Comparison of ENCODE assay signal across 1 cellular context in the genomic region with DNA sequence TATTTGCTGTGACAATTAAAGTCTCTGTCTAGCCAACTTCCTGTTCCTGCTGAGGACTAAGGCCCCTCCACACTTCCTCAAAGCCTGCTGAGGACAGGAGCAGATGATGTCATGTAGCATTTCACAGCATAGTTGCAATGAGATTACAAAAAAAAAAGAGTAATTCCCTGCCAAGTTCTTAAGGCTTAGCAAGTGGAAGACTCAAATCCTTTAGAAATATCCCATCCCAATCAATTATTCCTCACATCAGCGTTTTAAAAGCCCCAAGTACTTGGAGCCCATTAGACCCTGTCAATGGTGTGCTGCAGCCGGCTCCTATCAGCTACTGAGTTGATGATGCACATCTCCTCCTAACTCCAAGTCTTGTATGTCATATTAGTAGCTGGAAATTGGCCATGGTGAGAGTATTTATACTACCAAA.
TF ChIP-seq lines count a peak whose summit lies in the region.

No MANE protein-coding gene starts in this region.

TF ChIP-seq in K562, 482 proteins besides CTCF, POLR2A, EP300 and RAD21 (continued from another document):
- TF ChIP-seq, protein P1, sequence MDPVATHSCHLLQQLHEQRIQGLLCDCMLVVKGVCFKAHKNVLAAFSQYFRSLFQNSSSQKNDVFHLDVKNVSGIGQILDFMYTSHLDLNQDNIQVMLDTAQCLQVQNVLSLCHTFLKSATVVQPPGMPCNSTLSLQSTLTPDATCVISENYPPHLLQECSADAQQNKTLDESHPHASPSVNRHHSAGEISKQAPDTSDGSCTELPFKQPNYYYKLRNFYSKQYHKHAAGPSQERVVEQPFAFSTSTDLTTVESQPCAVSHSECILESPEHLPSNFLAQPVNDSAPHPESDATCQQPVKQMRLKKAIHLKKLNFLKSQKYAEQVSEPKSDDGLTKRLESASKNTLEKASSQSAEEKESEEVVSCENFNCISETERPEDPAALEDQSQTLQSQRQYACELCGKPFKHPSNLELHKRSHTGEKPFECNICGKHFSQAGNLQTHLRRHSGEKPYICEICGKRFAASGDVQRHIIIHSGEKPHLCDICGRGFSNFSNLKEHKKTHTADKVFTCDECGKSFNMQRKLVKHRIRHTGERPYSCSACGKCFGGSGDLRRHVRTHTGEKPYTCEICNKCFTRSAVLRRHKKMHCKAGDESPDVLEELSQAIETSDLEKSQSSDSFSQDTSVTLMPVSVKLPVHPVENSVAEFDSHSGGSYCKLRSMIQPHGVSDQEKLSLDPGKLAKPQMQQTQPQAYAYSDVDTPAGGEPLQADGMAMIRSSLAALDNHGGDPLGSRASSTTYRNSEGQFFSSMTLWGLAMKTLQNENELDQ (CRISPR knock-in tag; IDR thresholded peaks at IDR 0.05; ENCODE audit: borderline replicate concordance) = no peak
- no peak for TF ChIP-seq POLR2G (IDR thresholded peaks at IDR 0.05; ENCODE audit: low read depth, low read length)
- TF ChIP-seq MCM5 (IDR thresholded peaks at IDR 0.05; ENCODE audit: low read depth) = no peak
- TF ChIP-seq ZNF224 (CRISPR knock-in tag; IDR thresholded peaks at IDR 0.05) = no peak
- no peak for TF ChIP-seq CC2D1A (IDR thresholded peaks at IDR 0.05)
- TF ChIP-seq, protein P2, sequence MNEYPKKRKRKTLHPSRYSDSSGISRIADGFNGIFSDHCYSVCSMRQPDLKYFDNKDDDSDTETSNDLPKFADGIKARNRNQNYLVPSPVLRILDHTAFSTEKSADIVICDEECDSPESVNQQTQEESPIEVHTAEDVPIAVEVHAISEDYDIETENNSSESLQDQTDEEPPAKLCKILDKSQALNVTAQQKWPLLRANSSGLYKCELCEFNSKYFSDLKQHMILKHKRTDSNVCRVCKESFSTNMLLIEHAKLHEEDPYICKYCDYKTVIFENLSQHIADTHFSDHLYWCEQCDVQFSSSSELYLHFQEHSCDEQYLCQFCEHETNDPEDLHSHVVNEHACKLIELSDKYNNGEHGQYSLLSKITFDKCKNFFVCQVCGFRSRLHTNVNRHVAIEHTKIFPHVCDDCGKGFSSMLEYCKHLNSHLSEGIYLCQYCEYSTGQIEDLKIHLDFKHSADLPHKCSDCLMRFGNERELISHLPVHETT (CRISPR knock-in tag; conservative IDR thresholded peaks at IDR 0.05 in 1 of 2, IDR thresholded peaks at IDR 0.05 in 1 of 2) = no peak
- TF ChIP-seq MAFK (IDR thresholded peaks at IDR 0.05; ENCODE audit: low read length) = no peak
- peak; percentile 97 for TF ChIP-seq ETV1 (tag; conservative IDR thresholded peaks at IDR 0.05; ENCODE audit: low read depth)
- TF ChIP-seq ZNF24 (IDR thresholded peaks at IDR 0.05) = no peak
- TF ChIP-seq SMAD2 (IDR thresholded peaks at IDR 0.05; ENCODE audit: low read depth, low read length) = no peak
- TF ChIP-seq CLOCK (CRISPR knock-in tag; IDR thresholded peaks at IDR 0.05; ENCODE audit: borderline replicate concordance) = no peak
- TF ChIP-seq, protein P3, sequence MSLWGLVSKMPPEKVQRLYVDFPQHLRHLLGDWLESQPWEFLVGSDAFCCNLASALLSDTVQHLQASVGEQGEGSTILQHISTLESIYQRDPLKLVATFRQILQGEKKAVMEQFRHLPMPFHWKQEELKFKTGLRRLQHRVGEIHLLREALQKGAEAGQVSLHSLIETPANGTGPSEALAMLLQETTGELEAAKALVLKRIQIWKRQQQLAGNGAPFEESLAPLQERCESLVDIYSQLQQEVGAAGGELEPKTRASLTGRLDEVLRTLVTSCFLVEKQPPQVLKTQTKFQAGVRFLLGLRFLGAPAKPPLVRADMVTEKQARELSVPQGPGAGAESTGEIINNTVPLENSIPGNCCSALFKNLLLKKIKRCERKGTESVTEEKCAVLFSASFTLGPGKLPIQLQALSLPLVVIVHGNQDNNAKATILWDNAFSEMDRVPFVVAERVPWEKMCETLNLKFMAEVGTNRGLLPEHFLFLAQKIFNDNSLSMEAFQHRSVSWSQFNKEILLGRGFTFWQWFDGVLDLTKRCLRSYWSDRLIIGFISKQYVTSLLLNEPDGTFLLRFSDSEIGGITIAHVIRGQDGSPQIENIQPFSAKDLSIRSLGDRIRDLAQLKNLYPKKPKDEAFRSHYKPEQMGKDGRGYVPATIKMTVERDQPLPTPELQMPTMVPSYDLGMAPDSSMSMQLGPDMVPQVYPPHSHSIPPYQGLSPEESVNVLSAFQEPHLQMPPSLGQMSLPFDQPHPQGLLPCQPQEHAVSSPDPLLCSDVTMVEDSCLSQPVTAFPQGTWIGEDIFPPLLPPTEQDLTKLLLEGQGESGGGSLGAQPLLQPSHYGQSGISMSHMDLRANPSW (CRISPR knock-in tag; IDR thresholded peaks at IDR 0.05) = no peak
- no peak for TF ChIP-seq ZNF551 (CRISPR knock-in tag; IDR thresholded peaks at IDR 0.05)
- TF ChIP-seq MTA1 (IDR thresholded peaks at IDR 0.05; ENCODE audit: borderline replicate concordance) = no peak
- no peak for TF ChIP-seq POLR2B (IDR thresholded peaks at IDR 0.05; ENCODE audit: low read depth, partially characterized antibody)
- TF ChIP-seq CTBP1 (IDR thresholded peaks at IDR 0.05; ENCODE audit: borderline replicate concordance) = no peak
